ENCODE assay signal across 8 cellular contexts in the genomic region with DNA sequence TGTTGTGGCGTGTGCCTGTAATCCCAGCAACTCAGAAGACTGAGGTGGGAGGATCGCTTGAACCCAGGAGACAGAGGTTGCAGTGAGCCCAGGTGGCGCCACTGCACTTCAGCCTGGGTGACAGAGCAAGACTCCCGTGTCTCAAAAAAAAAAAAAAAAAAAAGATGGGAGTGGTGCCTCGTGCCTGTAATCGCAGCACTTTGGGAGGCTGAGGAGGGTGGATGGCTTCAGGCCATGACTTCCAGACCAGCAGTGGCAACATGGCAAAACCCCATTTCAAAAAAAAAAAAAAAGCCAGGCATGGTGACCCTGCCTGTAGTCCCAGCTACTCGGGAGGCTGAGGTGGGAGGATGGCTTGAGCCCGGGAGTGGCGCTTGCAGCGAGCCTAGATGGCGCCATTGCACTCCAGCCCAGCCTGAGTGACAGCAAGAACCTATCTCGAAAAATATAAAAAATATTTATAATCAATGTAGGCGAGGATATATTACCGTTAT. TPM values are rescaled to one million over a fixed set of nuclear protein-coding genes. Genes with fewer than 3 reads are reported as not detected.
A peak's percentile ranks its signal among the peaks of the same experiment; 100 is the strongest.
DNase-seq lines count a peak whose midpoint lies in the region; FAIRE-seq and TF ChIP-seq lines count a peak whose summit lies in the region.

No MANE protein-coding gene starts in this region.

- no peaks in the 10 kb centered on the region for H3K79me1 ChIP-seq in H1 (ENCODE audit: low read depth, low read length)

- no peak overlapping the region for H3K18ac ChIP-seq in H1 (ENCODE audit: extremely low read depth, low read length)

- H3K4me3 Mint-ChIP-seq in activated CD4-positive, alpha-beta T cell treated with anti-CD3 and anti-CD28 coated beads, Interleukin-2, amount 10 ng/mL, durations not matched to agents 24 days and 14 days, result peak overlapping the region; percentile 62
- H3K4me3 Mint-ChIP-seq in nephron, result no peak overlapping the region

- no peak overlapping the region for H2AK5ac ChIP-seq in H1 (ENCODE audit: low read depth, low read length)

- H4K8ac ChIP-seq in H1 (ENCODE audit: extremely low read depth, insufficient read depth, low read length), result no peak overlapping the region

- H4K91ac ChIP-seq in H1 (replicated peaks; ENCODE audit: insufficient read length, low read length), result no peak overlapping the region

- intact Hi-C loops in activated CD4-positive, alpha-beta T cell treated with anti-CD3 and anti-CD28 coated beads, Interleukin-2, amount 10 ng/mL, durations not matched to agents 24 days and 14 days (cut with micrococcal nuclease), result loop anchor here (1.0 to 2.0 kb wide), 4 partner anchors 57 to 161 kb away; no protein-coding TSS in a partner anchor

- no peak overlapping the region for H2AFZ ChIP-seq in H1 (ENCODE audit: low read length)

- H3K4me3 ChIP-seq in H1 (ENCODE audit: extremely low read depth in 1 of 4, insufficient read depth in 2 of 4, low read depth in 3 of 4, low read length in 4 of 4), result no peak overlapping the region
- no peak overlapping the region for H3K4me3 ChIP-seq in tibial nerve

- TF ChIP-seq RAD21 in H1 (IDR thresholded peaks at IDR 0.05 in 1 of 2, conservative IDR thresholded peaks at IDR 0.05 in 1 of 2; ENCODE audit: low read depth in 2 of 2, low read length in 2 of 2), result peak; percentile 47 to 55

- H3K4me1 ChIP-seq in H1 (replicated peaks in 1 of 4; ENCODE audit: control insufficient read depth in 3 of 4, insufficient read depth in 4 of 4, low read length in 3 of 4) (no peaks in the 10 kb centered on the region), tibial nerve (no peaks in the 10 kb centered on the region)

- no peak overlapping the region for H2BK12ac ChIP-seq in H1 (ENCODE audit: low read depth, low read length)

- no peak overlapping the region for H3K9ac ChIP-seq in H1 (replicated peaks in 1 of 4; ENCODE audit: extremely low read depth in 1 of 4, low read depth in 3 of 4, low read length in 3 of 4)

- no peak overlapping the region for H4K5ac ChIP-seq in H1 (ENCODE audit: insufficient read length, low read depth, low read length)

- H3K4ac ChIP-seq in H1 (replicated peaks; ENCODE audit: insufficient read length, low read depth, low read length), result no peak overlapping the region

- POLR2A ChIA-PET in H1 (lab: Charles Lee; ENCODE audit: partially characterized antibody), result interaction anchor here (0.6 to 1.7 kb wide), 2 partner anchors 122 to 161 kb away, joined by 3 read pairs; no protein-coding TSS in a partner anchor

- H3K23me2 ChIP-seq in H1 (ENCODE audit: low read depth, low read length), result no peaks in the 10 kb centered on the region

- H2BK5ac ChIP-seq in H1 (ENCODE audit: low read depth, low read length), result no peak overlapping the region

- H4K20me1 ChIP-seq in H1 (replicated peaks in 1 of 2; ENCODE audit: control insufficient read depth in 1 of 2, insufficient read depth in 2 of 2, low read length in 2 of 2), result no peaks in the 10 kb centered on the region

- no peaks in the 10 kb centered on the region for H3K9me3 Mint-ChIP-seq in activated CD4-positive, alpha-beta T cell treated with anti-CD3 and anti-CD28 coated beads, Interleukin-2, amount 10 ng/mL, durations not matched to agents 24 days and 14 days
- H3K9me3 Mint-ChIP-seq in nephron, result no peaks in the 10 kb centered on the region

- H3K14ac ChIP-seq in H1 (ENCODE audit: insufficient read length), result no peak overlapping the region

- no peak overlapping the region for H3K23ac ChIP-seq in H1 (ENCODE audit: insufficient read length)

- H2BK15ac ChIP-seq in H1 (ENCODE audit: low read length), result no peak overlapping the region

- TF ChIP-seq CTCF in H1 (IDR thresholded peaks at IDR 0.05; ENCODE audit: control extremely low read depth in 1 of 3, insufficient read depth in 1 of 3, low read depth in 1 of 3, low read length in 3 of 3) (peak in 2 of 3 experiments; percentile 30 to 49; a peak in 2 of 4 replicates), nephron (IDR thresholded peaks at IDR 0.05; ENCODE audit: unreplicated experiment in 3 of 3) (peak; percentile 36 to 60 (median 42)), tibial nerve (IDR thresholded peaks at IDR 0.05) (peak in 3 of 5 experiments; percentile 12 to 38 (median 28))

- H2BK20ac ChIP-seq in H1 (ENCODE audit: low read length), result no peak overlapping the region

- DNase-seq in DMS114 treated with DMSO at 0.1 percent for 48 hours (lab: John Stamatoyannopoulos, UW; ENCODE audit: unreplicated experiment), result peak; percentile 17
- DNase-seq in GOT3 (lab: John Stamatoyannopoulos, UW), result peak; percentile 8
- DNase-seq in NCI-H2227 (lab: John Stamatoyannopoulos, UW; ENCODE audit: unreplicated experiment), result peak; percentile 69
- DNase-seq in activated CD4-positive, alpha-beta T cell treated with anti-CD3 and anti-CD28 coated beads, Interleukin-2, amount 10 ng/mL, durations not matched to agents 24 days and 14 days, result peak; percentile 82
- peak; percentile 9 to 49 for DNase-seq in H1 (ENCODE audit: low read depth in 1 of 2, low spot score in 2 of 2)
- peak; percentile 11 to 15 for DNase-seq in tibial nerve (ENCODE audit: low spot score in 2 of 2)
- DNase-seq in HPDE6-E6E7 (ENCODE audit: extremely low spot score), result no peak

- CTCF ChIA-PET in H1 (lab: Charles Lee; ENCODE audit: partially characterized antibody), result interaction anchor here (0.6 to 1.5 kb wide), 9 partner anchors 13 to 309 kb away, joined by 3 to 4 read pairs (median 3); no protein-coding TSS in a partner anchor

- H3K4me1 Mint-ChIP-seq in activated CD4-positive, alpha-beta T cell treated with anti-CD3 and anti-CD28 coated beads, Interleukin-2, amount 10 ng/mL, durations not matched to agents 24 days and 14 days, result peaks cover 10% of the 10 kb centered on the region
- peaks cover 6% of the 10 kb centered on the region for H3K4me1 Mint-ChIP-seq in nephron

- H3K79me2 ChIP-seq in H1 (ENCODE audit: control insufficient read depth in 1 of 2, insufficient read depth in 2 of 2, low read length in 2 of 2), result no peaks in the 10 kb centered on the region

- TF ChIP-seq POLR2A in H1 (IDR thresholded peaks at IDR 0.05; ENCODE audit: control extremely low read depth in 1 of 2, low read depth in 2 of 2, low read length in 2 of 2) (no peak), tibial nerve (IDR thresholded peaks at IDR 0.05) (no peak)

- TF ChIP-seq EP300 in H1 (IDR thresholded peaks at IDR 0.05; ENCODE audit: borderline replicate concordance in 1 of 2, low read depth in 2 of 2, low read length in 2 of 2) (no peak), tibial nerve (IDR thresholded peaks at IDR 0.05) (no peak)

- no peak overlapping the region for H3K56ac ChIP-seq in H1 (replicated peaks; ENCODE audit: insufficient read length, low read depth, low read length)

- H2BK120ac ChIP-seq in H1 (replicated peaks; ENCODE audit: low read depth, low read length), result no peak overlapping the region

- H3K27ac ChIP-seq in H1 (ENCODE audit: low read depth, low read length), result no peak overlapping the region
- no peak overlapping the region for H3K27ac ChIP-seq in tibial nerve

- FAIRE-seq in H1 (lab: Jason Lieb, UNC), result no peak

- 0 out of 4 replicates have a peak overlapping the region, but pooled peaks of 1 of the 2 experiments have one; percentile 33 for H3K4me2 ChIP-seq in H1 (ENCODE audit: insufficient read depth in 1 of 2, low read depth in 2 of 2, low read length in 2 of 2)

- 29% methylated on average over 7 of the region's 14 CpGs; no CpG with 5 or more reads in 1 of the 2 experiments for WGBS in H1 (ENCODE audit: extremely low coverage in 1 of 2, insufficient coverage in 1 of 2, insufficient read length in 1 of 2, insufficient replicate concordance in 2 of 2, low coverage in 1 of 2, low lambda C conversion rate in 2 of 2, missing lambda C conversion rate in 1 of 2), 2 experiments
- WGBS in tibial nerve, 2 donors, result 13 to 30% methylated on average over 11 to 14 of the region's 14 CpGs

- peak overlapping the region; percentile 45 for H3K27ac Mint-ChIP-seq in activated CD4-positive, alpha-beta T cell treated with anti-CD3 and anti-CD28 coated beads, Interleukin-2, amount 10 ng/mL, durations not matched to agents 24 days and 14 days
- H3K27ac Mint-ChIP-seq in nephron, result no peak overlapping the region

- H3K36me3 ChIP-seq in H1 (ENCODE audit: control insufficient read depth in 2 of 4, insufficient read depth in 4 of 4, low read length in 3 of 4), result peaks cover 0 to 13% (median 3%) of the 10 kb centered on the region in 4 experiments; a peak in 4 of 8 replicates
- peaks cover 0 to 8% (median 0%) of the 10 kb centered on the region in 3 donors for H3K36me3 ChIP-seq in tibial nerve

- H3K27me3 ChIP-seq in H1 (replicated peaks in 1 of 4; ENCODE audit: control insufficient read depth in 3 of 4, extremely low read depth in 1 of 4, insufficient read depth in 3 of 4, low read length in 3 of 4) (no peaks in the 10 kb centered on the region), tibial nerve (no peaks in the 10 kb centered on the region)

- H3K27me3 Mint-ChIP-seq in activated CD4-positive, alpha-beta T cell treated with anti-CD3 and anti-CD28 coated beads, Interleukin-2, amount 10 ng/mL, durations not matched to agents 24 days and 14 days, result no peaks in the 10 kb centered on the region
- no peaks in the 10 kb centered on the region for H3K27me3 Mint-ChIP-seq in nephron (ENCODE audit: low read depth)

- H3K36me3 Mint-ChIP-seq in activated CD4-positive, alpha-beta T cell treated with anti-CD3 and anti-CD28 coated beads, Interleukin-2, amount 10 ng/mL, durations not matched to agents 24 days and 14 days (ENCODE audit: low read depth), result peaks cover 11% of the 10 kb centered on the region
- peaks cover 24% of the 10 kb centered on the region for H3K36me3 Mint-ChIP-seq in nephron (ENCODE audit: low read depth)

- H3K9me3 ChIP-seq in H1 (ENCODE audit: insufficient read depth in 2 of 2, low read depth in 1 of 2, low read length in 1 of 2) (no peaks in the 10 kb centered on the region), tibial nerve (no peaks in the 10 kb centered on the region)

RNA-seq across cellular contexts. Expression of a gene that starts 27.0 kb away (rescaled TPM):
- 207 and 214 TPM in 2 replicates for total RNA-seq in activated CD4-positive, alpha-beta T cell treated with anti-CD3 and anti-CD28 coated beads, Interleukin-2, amount 10 ng/mL, durations not matched to agents 24 days and 14 days
- 244 and 259 TPM in 2 replicates for total RNA-seq in H1 (2021; fragmentation: NEBNext Ultra II Directional; extraction: Animal tissue kit (Norgen Biotek cat#: 25700))
- 65.5 and 69.0 TPM in 2 replicates for polyA plus RNA-seq in H1 (2011; rRNA removed)
- 90.2 TPM for polyA plus RNA-seq in H1 (2011; cell fraction: cytosol; rRNA removed)
- 75.8 TPM for polyA plus RNA-seq in H1 (2011; cell fraction: nucleus; rRNA removed)
- 146 to 218 TPM (median 174 TPM) in 4 replicates for polyA plus RNA-seq in H1 (2012, experiment 1 of 2)
- polyA plus RNA-seq in H1 (2012, experiment 2 of 2), result 85.2 TPM
- 130 TPM for polyA plus RNA-seq in H1 (2013, experiment 1 of 2)
- 127 TPM for polyA plus RNA-seq in H1 (2013, experiment 2 of 2)
- polyA minus RNA-seq in H1 (2011; rRNA and poly(A)+ RNA removed), result 91.8 and 142 TPM in 2 replicates
- 236 TPM for polyA minus RNA-seq in H1 (2011; cell fraction: cytosol; rRNA and poly(A)+ RNA removed)
- 125 TPM for polyA minus RNA-seq in H1 (2011; cell fraction: nucleus; rRNA and poly(A)+ RNA removed)
- 10 to 100 TPM; 62.4 to 77.2 (median 76.4) TPM for total RNA-seq in tibial nerve

RNA-seq across cellular contexts. Expression of a gene that starts 54.7 kb away (rescaled TPM):
- total RNA-seq in activated CD4-positive, alpha-beta T cell treated with anti-CD3 and anti-CD28 coated beads, Interleukin-2, amount 10 ng/mL, durations not matched to agents 24 days and 14 days, result 9.8 and 10.2 TPM in 2 replicates
- total RNA-seq in H1 (2021; fragmentation: NEBNext Ultra II Directional; extraction: Animal tissue kit (Norgen Biotek cat#: 25700)), result 8.5 and 8.9 TPM in 2 replicates
- polyA plus RNA-seq in H1 (2011; rRNA removed), result 2.2 and 3.7 TPM in 2 replicates
- polyA plus RNA-seq in H1 (2011; cell fraction: cytosol; rRNA removed), result 3.9 TPM
- polyA plus RNA-seq in H1 (2011; cell fraction: nucleus; rRNA removed), result 1.4 TPM
- polyA plus RNA-seq in H1 (2012, experiment 1 of 2), result 2.8 to 6.1 TPM (median 3.9 TPM) in 4 replicates
- 0.62 TPM for polyA plus RNA-seq in H1 (2012, experiment 2 of 2)
- 4.2 TPM for polyA plus RNA-seq in H1 (2013, experiment 1 of 2)
- polyA plus RNA-seq in H1 (2013, experiment 2 of 2), result 3.9 TPM
- 11.4 and 15.0 TPM in 2 replicates for polyA minus RNA-seq in H1 (2011; rRNA and poly(A)+ RNA removed)
- 5.7 TPM for polyA minus RNA-seq in H1 (2011; cell fraction: cytosol; rRNA and poly(A)+ RNA removed)
- 7.4 TPM for polyA minus RNA-seq in H1 (2011; cell fraction: nucleus; rRNA and poly(A)+ RNA removed)
- total RNA-seq in tibial nerve, result 10 to 100 TPM in 2 of 4 donors, 1 to 10 TPM in 2; 6.9 to 13.2 (median 8.9) TPM
